In genomic region chr16:9813665-9814064, GRCh38 we compare ENCODE assay signal across 34 cellular contexts.
"Had no signal": no experiment of that assay in that cellular context is flagged by ENCODE, and none has a peak within 500 bp of the region (broad histone marks: within the 10 kb centered on the region; RNA-seq: fewer than 3 reads in every experiment).

No MANE protein-coding gene starts in this region.

- H3K27me3 ChIP-seq: ascending aorta, body of pancreas, brain microvascular endothelial cell, breast epithelium, cardiac muscle cell had no signal

- H3K27ac ChIP-seq: adrenal gland, ascending aorta, body of pancreas, brain microvascular endothelial cell, breast epithelium, cardiac muscle cell had no signal

- H3K4me1 ChIP-seq: adrenal gland, ascending aorta, body of pancreas, breast epithelium had no signal

- H3K36me3 ChIP-seq: adrenal gland, ascending aorta, brain microvascular endothelial cell, breast epithelium, cardiac muscle cell had no signal

- ATAC-seq: activated naive CD4-positive, alpha-beta T cell treated with anti-CD3 and anti-CD28 coated beads, Interleukin-2, amount 50 U/mL, for 72 hours; activated naive CD8-positive, alpha-beta T cell treated with anti-CD3 and anti-CD28 coated beads, Interleukin-2, amount 50 U/mL, for 24 hours; activated T-cell treated with anti-CD3 and anti-CD28 coated beads, Interleukin-2, amount 50 U/mL, for 4 hours; activated T-cell treated with anti-CD3 and anti-CD28 coated beads, Interleukin-2, amount 50 U/mL, for 72 hours; activated T-helper 17 cell treated with anti-CD3 and anti-CD28 coated beads, Interleukin-2, amount 50 U/mL, for 72 hours; body of pancreas had no signal

- H3K4me3 ChIP-seq: adrenal gland, ascending aorta, body of pancreas, breast epithelium, cardiac muscle cell had no signal

- H3K9me3 ChIP-seq: adrenal gland, ascending aorta, body of pancreas, breast epithelium had no signal

- DNase-seq: activated effector memory CD4-positive, alpha-beta T cell treated with anti-CD3 and anti-CD28 coated beads, Interleukin-2, amount 50 U/mL, for 16 hours; activated effector memory CD4-positive, alpha-beta T cell treated with Interleukin-2 at 50 U/mL for 16 hours; activated gamma-delta T cell; activated gamma-delta T cell treated with Interleukin-2 at 50 U/mL for 16 hours; activated naive CD4-positive, alpha-beta T cell; activated naive CD4-positive, alpha-beta T cell treated with anti-CD3 and anti-CD28 coated beads for 36 hours; activated naive CD4-positive, alpha-beta T cell treated with anti-CD3 and anti-CD28 coated beads, Interleukin-2, amount 10 ng/mL, durations not matched to agents 7 days and 5 days; activated naive CD4-positive, alpha-beta T cell treated with anti-CD3 and anti-CD28 coated beads, Interleukin-2, amount 50 U/mL, for 16 hours; activated naive CD4-positive, alpha-beta T cell treated with Interleukin-2 at 50 U/mL for 16 hours; activated naive CD8-positive, alpha-beta T cell treated with anti-CD3 and anti-CD28 coated beads for 36 hours; activated naive CD8-positive, alpha-beta T cell treated with anti-CD3 and anti-CD28 coated beads, Interleukin-2, amount 10 ng/mL, durations not matched to agents 7 days and 5 days; activated naive CD8-positive, alpha-beta T cell treated with anti-CD3 and anti-CD28 coated beads, Interleukin-2, amount 50 U/mL, for 24 hours; activated T-cell treated with anti-CD3 and anti-CD28 coated beads, Interleukin-2, amount 50 U/mL, for 1 hour; activated T-cell treated with anti-CD3 and anti-CD28 coated beads, Interleukin-2, amount 50 U/mL, for 24 hours; activated T-cell treated with anti-CD3 and anti-CD28 coated beads, Interleukin-2, amount 50 U/mL, for 4 hours; activated T-cell treated with anti-CD3 and anti-CD28 coated beads, Interleukin-2, amount 50 U/mL, for 48 hours; activated T-cell treated with anti-CD3 and anti-CD28 coated beads, Interleukin-2, amount 50 U/mL, for 72 hours; adrenal gland; amniotic stem cell; amygdala; anterior cingulate cortex; aorta; body of pancreas; brain microvascular endothelial cell; caudate nucleus; central memory CD4-positive, alpha-beta T cell; cerebellar nuclear complex had no signal

- FAIRE-seq: astrocyte, bronchial epithelial cell had no signal
